1 cellular context compared by ENCODE assay signal in genomic region chr15:90101130-90101968, GRCh38.
TF ChIP-seq lines count a peak whose summit lies in the region.

No MANE protein-coding gene starts in this region.

TF ChIP-seq in GM23338, 12 proteins besides CTCF, POLR2A, EP300 and RAD21 (continued from another document):
- TF ChIP-seq CREB1 (CRISPR knock-in tag; IDR thresholded peaks at IDR 0.05; ENCODE audit: low read depth), result no peak
